ENCODE assay signal across 8 cellular contexts in genomic region chr22:30591588-30592359, GRCh38. TPM values are rescaled to one million over a fixed set of nuclear protein-coding genes. Genes with fewer than 3 reads are reported as not detected.
DNase-seq lines count a peak whose midpoint lies in the region; ATAC-seq, FAIRE-seq and TF ChIP-seq lines count a peak whose summit lies in the region.

Gene PES1, minus strand, starts transcription at chr22:30591910. Its CDS starts 77 bp downstream, at chr22:30591833.

- no peak within 1 kb of the TSS for H3K27ac Mint-ChIP-seq in brain

- peak; percentile 91 for DNase-seq in A172 (ENCODE audit: low spot score)
- DNase-seq in NCI-H2107 treated with DMSO at 0.1 percent for 48 hours (lab: John Stamatoyannopoulos, UW; ENCODE audit: unreplicated experiment): peak; percentile 95
- DNase-seq in iPS DF 19.7 (ENCODE audit: low read depth, low spot score): peak; percentile 96
- DNase-seq in sciatic nerve (ENCODE audit: low spot score): peak; percentile 96

- peaks cover 7% of the 10 kb centered on the region for H3K27me3 Mint-ChIP-seq in brain

- H3K36me3 Mint-ChIP-seq in brain: peaks cover 22% of the 10 kb centered on the region

- no peak within 1 kb of the TSS for H3K4me3 Mint-ChIP-seq in brain

- H3K4me1 Mint-ChIP-seq in brain: no peaks in the 10 kb centered on the region

- intact Hi-C loops in sciatic nerve (cut with DNase I): no loop called here

- TF ChIP-seq CTCF in brain (conservative IDR thresholded peaks at IDR 0.05): no peak

- H3K9me3 Mint-ChIP-seq in brain: no peaks in the 10 kb centered on the region

- peak; percentile 54 for TF ChIP-seq POLR2A in GM18526 (IDR thresholded peaks at IDR 0.05; ENCODE audit: extremely low read depth, insufficient read length)

- peak; percentile 78 for ATAC-seq in HG03064 (IDR thresholded peaks at IDR 0.05; ENCODE audit: low read depth, unreplicated experiment)
- ATAC-seq in sciatic nerve: peak; percentile 100

- FAIRE-seq in TTC549 (lab: Jason Lieb, UNC): peak; percentile 69

RNA-seq across cellular contexts. Expression of gene PES1, which starts in this region (rescaled TPM):
- 72.1 and 77.8 TPM in 2 replicates for total RNA-seq in A172 (2014; rRNA removed; shearing (Covaris generic))
- polyA plus RNA-seq in brain (ENCODE audit: insufficient read depth, low read depth, low replicate concordance): 53.6 TPM
- 46.6 TPM for total RNA-seq in sciatic nerve

Comparison
In these comparisons a context has a peak if more than half of its experiments do, and no peak if none do; other contexts are left out.
1. Peak in every context shown above with its lines: DNase-seq and ATAC-seq.